ENCODE assay signal across 11 cellular contexts in the genomic region with DNA sequence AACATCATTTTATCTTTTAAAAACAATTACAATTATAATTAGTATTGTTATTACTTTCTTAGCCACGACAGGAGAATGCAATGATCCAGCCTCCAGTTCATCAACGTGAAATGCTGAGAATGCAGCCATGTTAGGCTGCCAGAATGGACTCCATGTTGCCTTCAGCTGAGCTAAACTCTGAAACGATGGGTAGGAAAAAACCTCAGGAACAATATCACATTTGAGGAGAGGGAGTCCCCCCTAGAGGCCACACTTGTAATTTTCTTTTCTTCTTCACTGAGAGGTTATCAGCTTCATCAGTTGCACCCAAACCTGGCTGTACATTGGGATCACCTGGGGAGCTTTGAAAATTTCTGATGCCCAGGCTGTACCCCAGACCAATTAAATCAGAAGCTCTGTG. TPM values are rescaled to one million over a fixed set of nuclear protein-coding genes. Genes with fewer than 3 reads are reported as not detected.
A peak's percentile ranks its signal among the peaks of the same experiment; 100 is the strongest.
DNase-seq lines count a peak whose midpoint lies in the region; ATAC-seq and TF ChIP-seq lines count a peak whose summit lies in the region.
"Had no signal": no experiment of that assay in that cellular context is flagged by ENCODE, and none has a peak within 500 bp of the region (broad histone marks: within the 10 kb centered on the region; RNA-seq: fewer than 3 reads in every experiment).

No MANE protein-coding gene starts in this region.

- no peaks in the 10 kb centered on the region for H3K79me2 ChIP-seq in smooth muscle cell (ENCODE audit: low read depth)

- no peak overlapping the region for H3K27ac ChIP-seq in smooth muscle cell (ENCODE audit: low read depth)
- H3K27ac ChIP-seq: neutrophil had no signal

- no peak overlapping the region for H3K9ac ChIP-seq in smooth muscle cell (ENCODE audit: low read depth)

- no peaks in the 10 kb centered on the region for H3F3A ChIP-seq in smooth muscle cell (ENCODE audit: low read depth)

- ATAC-seq in HG03439 (IDR thresholded peaks at IDR 0.05; ENCODE audit: unreplicated experiment), result no peak

- no peaks in the 10 kb centered on the region for H3K9me3 ChIP-seq in smooth muscle cell (replicated peaks; ENCODE audit: low read depth)
- H3K9me3 ChIP-seq: neutrophil had no signal

- 39% methylated on average over 3 of the region's 3 CpGs for WGBS in smooth muscle cell (ENCODE audit: low lambda C conversion rate)

- H3K4me2 ChIP-seq in smooth muscle cell, result no peak overlapping the region

- in situ Hi-C loops in G401 (cut with HindIII; ENCODE audit: low sequenced_read_pairs), result no loop called here

- peak; percentile 45 for DNase-seq in NCI-H748 (lab: John Stamatoyannopoulos, UW; ENCODE audit: unreplicated experiment)
- DNase-seq in NCI-H748 treated with DMSO at 0.1 percent for 48 hours (lab: John Stamatoyannopoulos, UW), result no peak
- DNase-seq in NCI-H2171 treated with DMSO at 0.1 percent for 48 hours (lab: John Stamatoyannopoulos, UW), result peak; percentile 56
- no peak for DNase-seq in epithelial cell of proximal tubule (ENCODE audit: low read depth)
- DNase-seq in smooth muscle cell (lab: John Stamatoyannopoulos, UW; ENCODE audit: unreplicated experiment), result no peak
- no peak for DNase-seq in NCI-H2107 treated with DMSO at 0.1 percent for 48 hours (lab: John Stamatoyannopoulos, UW; ENCODE audit: unreplicated experiment)
- no peak for DNase-seq in G401 (ENCODE audit: low spot score)
- DNase-seq: CD4-positive, CD25-positive, alpha-beta regulatory T cell; stimulated activated naive CD4-positive, alpha-beta T cell had no signal

- no peaks in the 10 kb centered on the region for H4K20me1 ChIP-seq in smooth muscle cell (ENCODE audit: low read depth)

- no peaks in the 10 kb centered on the region for H3K36me3 ChIP-seq in smooth muscle cell (ENCODE audit: low read depth)
- H3K36me3 ChIP-seq: neutrophil had no signal

- H3K4me3 ChIP-seq in epithelial cell of proximal tubule (ENCODE audit: low read depth, low read length), result no peak overlapping the region
- H3K4me3 ChIP-seq in smooth muscle cell, result no peak overlapping the region

- no peaks in the 10 kb centered on the region for H3K27me3 ChIP-seq in smooth muscle cell (ENCODE audit: low read depth)
- H3K27me3 ChIP-seq: neutrophil had no signal

- TF ChIP-seq CTCF in epithelial cell of proximal tubule (conservative IDR thresholded peaks at IDR 0.05; ENCODE audit: low read depth, low read length) (peak; percentile 65), smooth muscle cell (IDR thresholded peaks at IDR 0.05; ENCODE audit: borderline replicate concordance, insufficient read depth, poor library complexity, severe bottlenecking) (peak; percentile 19)

- H3K4me1 ChIP-seq in smooth muscle cell (ENCODE audit: low read depth), result no peaks in the 10 kb centered on the region

- no peak overlapping the region for H2AFZ ChIP-seq in smooth muscle cell (ENCODE audit: low read depth)

RNA-seq across cellular contexts. Expression of gene DNAH14, which starts 34.6 kb away (rescaled TPM):
- 10.1 and 20.8 TPM in 2 replicates for total RNA-seq in epithelial cell of proximal tubule
- 36.7 and 44.0 TPM in 2 replicates for total RNA-seq in smooth muscle cell
- polyA plus RNA-seq in smooth muscle cell, result 9.4 and 13.1 TPM in 2 replicates
- 51.6 and 55.6 TPM in 2 replicates for total RNA-seq in G401 (2014; rRNA removed; shearing (Covaris generic))
- total RNA-seq: CD4-positive, CD25-positive, alpha-beta regulatory T cell had no signal

Comparison
In these comparisons a context has a peak if more than half of its experiments do, and no peak if none do; other contexts are left out.
1. DNase-seq: peak in NCI-H748 (single experiment) and NCI-H2171 treated with DMSO at 0.1 percent for 48 hours (single experiment); none in NCI-H748 treated with DMSO at 0.1 percent for 48 hours (single experiment), epithelial cell of proximal tubule (single experiment), smooth muscle cell (single experiment), NCI-H2107 treated with DMSO at 0.1 percent for 48 hours (single experiment) and G401 (single experiment).